In genomic region chrX:8314881-8315280, GRCh38 we compare ENCODE assay signal across 7 cellular contexts.
"Had no signal": no experiment of that assay in that cellular context is flagged by ENCODE, and none has a peak within 500 bp of the region (broad histone marks: within the 10 kb centered on the region; RNA-seq: fewer than 3 reads in every experiment).

No MANE protein-coding gene starts in this region.

- H3K4me2 ChIP-seq: KMS-11 had no signal

- DNase-seq: IMR-90, KBM-7, KG1 had no signal

- H3K27ac ChIP-seq: HL-60, KMS-11 had no signal

- H3K9ac ChIP-seq: KMS-11 had no signal

- H3K4me3 ChIP-seq: K562 had no signal

- FAIRE-seq: HTR-8/SVneo, K562 had no signal

- ATAC-seq: K562 had no signal
